1 cellular context compared by ENCODE assay signal in genomic region chr1:52663716-52664115, GRCh38.
A peak's percentile ranks its signal among the peaks of the same experiment; 100 is the strongest.
TF ChIP-seq lines count a peak whose summit lies in the region.

No MANE protein-coding gene starts in this region.

TF ChIP-seq in K562, 482 proteins besides CTCF, POLR2A, EP300 and RAD21:
- TF ChIP-seq CEBPG (CRISPR knock-in tag; IDR thresholded peaks at IDR 0.05) (no peak), CEBPG (tag; conservative IDR thresholded peaks at IDR 0.05 in 1 of 2, IDR thresholded peaks at IDR 0.05 in 1 of 2) (0 out of 4 replicates have a peak, but pooled peaks of 1 of the 2 experiments have one; percentile 8), MAFG (tag; conservative IDR thresholded peaks at IDR 0.05) (0 out of 2 replicates have a peak, but pooled peaks have one; percentile 7), ZNF316 (IDR thresholded peaks at IDR 0.05) (peak; percentile 47), EHMT2 (IDR thresholded peaks at IDR 0.05) (no peak)
